Comparison of ENCODE assay signal across 10 cellular contexts in the genomic region with DNA sequence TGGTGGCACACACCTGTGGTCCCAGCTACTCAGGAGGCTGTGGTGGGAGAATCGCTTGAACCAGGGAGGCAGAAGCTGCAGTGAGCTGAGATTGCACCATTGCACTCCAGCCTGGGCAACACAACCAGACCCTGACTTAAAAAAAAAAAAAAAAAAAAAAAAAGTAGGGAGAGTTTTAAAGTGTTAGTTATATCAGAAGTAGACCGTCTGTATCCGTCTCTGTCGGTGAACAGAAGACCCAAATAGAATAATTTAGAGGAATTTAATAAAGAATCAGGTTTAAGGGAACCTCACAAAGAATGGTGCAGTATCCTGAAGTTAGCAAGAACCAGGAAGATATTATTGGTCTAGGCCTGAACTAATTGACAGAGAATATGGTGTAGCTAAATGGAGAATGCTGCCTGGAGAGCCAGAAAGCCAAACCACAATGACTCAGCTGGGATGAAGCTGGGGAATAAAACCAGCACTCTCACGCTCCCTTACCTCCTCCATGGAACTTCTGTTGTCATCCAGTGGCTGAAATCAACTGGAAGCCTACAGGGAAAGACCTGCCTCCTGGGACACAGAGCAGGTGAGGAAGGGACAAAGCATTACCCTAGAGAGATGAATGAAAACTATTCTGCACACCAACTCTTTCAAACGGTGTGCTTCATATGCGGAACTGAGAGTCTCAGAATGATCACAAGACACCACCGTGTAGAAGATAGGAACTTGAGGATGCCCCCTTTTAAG. TPM values are rescaled to one million over a fixed set of nuclear protein-coding genes. Genes with fewer than 3 reads are reported as not detected.
DNase-seq lines count a peak whose midpoint lies in the region; ATAC-seq and TF ChIP-seq lines count a peak whose summit lies in the region.
"Had no signal": no experiment of that assay in that cellular context is flagged by ENCODE, and none has a peak within 500 bp of the region (broad histone marks: within the 10 kb centered on the region; RNA-seq: fewer than 3 reads in every experiment).

No MANE protein-coding gene starts in this region.

- peak; percentile 83 for ATAC-seq in GM19324 (IDR thresholded peaks at IDR 0.05; ENCODE audit: low FRiP score, unreplicated experiment)
- ATAC-seq in HG03108 (IDR thresholded peaks at IDR 0.05; ENCODE audit: unreplicated experiment): peak; percentile 99
- ATAC-seq in HG03039 (IDR thresholded peaks at IDR 0.05; ENCODE audit: unreplicated experiment): no peak

- no peak for TF ChIP-seq CTCF in osteoblast (IDR thresholded peaks at IDR 0.05; ENCODE audit: extremely low read depth, low read depth, low read length)

- H3K4me1 ChIP-seq in osteoblast (ENCODE audit: insufficient read depth, low read length): peaks cover 12% of the 10 kb centered on the region
- no peaks in the 10 kb centered on the region for H3K4me1 ChIP-seq in CD4-positive, alpha-beta memory T cell (ENCODE audit: insufficient read depth, low read length)
- H3K4me1 ChIP-seq: esophagus muscularis mucosa had no signal

- H3K9me3 Mint-ChIP-seq in CD4-positive, alpha-beta memory T cell: no peaks in the 10 kb centered on the region

- CTCF ChIA-PET in CD4-positive, alpha-beta memory T cell (lab: Charles Lee; ENCODE audit: partially characterized antibody): interaction anchor here (0.7 to 1.3 kb wide), 4 partner anchors 8 to 173 kb away, joined by 3 to 4 read pairs (median 4); no protein-coding TSS in a partner anchor

- peaks cover 4 to 9% of the 10 kb centered on the region in 2 donors for H3K27me3 Mint-ChIP-seq in CD4-positive, alpha-beta memory T cell

- H3K4me2 ChIP-seq in osteoblast (ENCODE audit: insufficient read depth, low read length): peak overlapping the region; percentile 41

- H3K9me3 ChIP-seq in osteoblast (ENCODE audit: low read depth, low read length): no peaks in the 10 kb centered on the region
- H3K9me3 ChIP-seq in CD4-positive, alpha-beta memory T cell (ENCODE audit: control insufficient read depth in 1 of 2, low read length in 2 of 2): no peaks in the 10 kb centered on the region
- H3K9me3 ChIP-seq: esophagus muscularis mucosa had no signal

- no peaks in the 10 kb centered on the region for H3K79me2 ChIP-seq in osteoblast (ENCODE audit: insufficient read depth, low read length)

- peak overlapping the region; percentile 24 for H3K27ac ChIP-seq in osteoblast (ENCODE audit: low read depth, low read length)
- no peak overlapping the region for H3K27ac ChIP-seq in CD4-positive, alpha-beta memory T cell (ENCODE audit: low read depth, low read length)
- H3K27ac ChIP-seq: esophagus muscularis mucosa had no signal

- H3K4me3 ChIP-seq in osteoblast (ENCODE audit: insufficient read depth, low read length): no peak overlapping the region
- H3K4me3 ChIP-seq in CD4-positive, alpha-beta memory T cell (ENCODE audit: low read length in 2 of 2): no peak overlapping the region
- H3K4me3 ChIP-seq: esophagus muscularis mucosa had no signal

- intact Hi-C loops in CD4-positive, alpha-beta memory T cell (cut with micrococcal nuclease): no loop called here

- POLR2A ChIA-PET in CD4-positive, alpha-beta memory T cell (lab: Charles Lee; ENCODE audit: partially characterized antibody): no interaction called here

- H3K4me3 Mint-ChIP-seq in CD4-positive, alpha-beta memory T cell: no peak overlapping the region

- H3K4me1 Mint-ChIP-seq in CD4-positive, alpha-beta memory T cell: no peaks in the 10 kb centered on the region

- peak overlapping the region in 1 of 7 donors; percentile 62 for H3K27ac Mint-ChIP-seq in CD4-positive, alpha-beta memory T cell

- no peak overlapping the region for H2AFZ ChIP-seq in osteoblast (ENCODE audit: low read length)

- no peaks in the 10 kb centered on the region for H3K27me3 ChIP-seq in osteoblast (ENCODE audit: insufficient read depth, low read length)
- H3K27me3 ChIP-seq in CD4-positive, alpha-beta memory T cell (ENCODE audit: insufficient read depth, low read length): no peaks in the 10 kb centered on the region

- H4K20me1 ChIP-seq in osteoblast (ENCODE audit: insufficient read depth, low read length): no peaks in the 10 kb centered on the region

- H3K36me3 ChIP-seq in osteoblast (ENCODE audit: insufficient read depth, low read length): no peaks in the 10 kb centered on the region
- H3K36me3 ChIP-seq in CD4-positive, alpha-beta memory T cell (ENCODE audit: insufficient read depth, low read length): no peaks in the 10 kb centered on the region
- H3K36me3 ChIP-seq: esophagus muscularis mucosa had no signal

- H3K36me3 Mint-ChIP-seq in CD4-positive, alpha-beta memory T cell: no peaks in the 10 kb centered on the region

- DNase-seq in T1000 (lab: John Stamatoyannopoulos, UW) (peak; percentile 18), osteoblast (ENCODE audit: insufficient read length, low spot score, missing footprints) (peak; percentile 88), putamen (ENCODE audit: low spot score) (no peak)
- no peak for DNase-seq in stimulated activated CD4-positive, alpha-beta T cell treated with anti-CD3 and anti-CD28 coated beads, Interleukin-1b, Interleukin-23, amount 100 ng/mL, for 48 hours
- DNase-seq in CD4-positive, alpha-beta memory T cell: no peak
- DNase-seq: NCI-H526 had no signal

RNA-seq across cellular contexts. Expression of a gene that starts 39.1 kb away (rescaled TPM):
- total RNA-seq in osteoblast: 23.3 and 23.5 TPM in 2 replicates
- total RNA-seq in CD4-positive, alpha-beta memory T cell: 10 to 100 TPM; 14.7 to 16.1 TPM
- 1 to 10 TPM; 2.9 to 3.9 TPM for polyA plus RNA-seq in CD4-positive, alpha-beta memory T cell

RNA-seq across cellular contexts. Expression of a gene that starts 59.9 kb away (rescaled TPM):
- not detected in 2 replicates for total RNA-seq in osteoblast
- total RNA-seq in CD4-positive, alpha-beta memory T cell: not detected
- not detected for polyA plus RNA-seq in CD4-positive, alpha-beta memory T cell
- total RNA-seq: esophagus muscularis mucosa had no signal

Comparison
In these comparisons a context has a peak if more than half of its experiments do, and no peak if none do; other contexts are left out.
1. DNase-seq: peak in T1000 (single experiment) and osteoblast (single experiment); none in stimulated activated CD4-positive, alpha-beta T cell treated with anti-CD3 and anti-CD28 coated beads, Interleukin-1b, Interleukin-23, amount 100 ng/mL, for 48 hours (single experiment), putamen (single experiment) and CD4-positive, alpha-beta memory T cell (0 of 5).